ENCODE assay signal across 3 cellular contexts in genomic region chr19:919157-920050, GRCh38.
TF ChIP-seq lines count a peak whose summit lies in the region.

No MANE protein-coding gene starts in this region.

TF ChIP-seq in SK-N-SH treated with all-trans-retinoic acid at 6 μM for 48 hours, 23 proteins besides CTCF, POLR2A, EP300 and RAD21:
- TF ChIP-seq PPARA (CRISPR knock-in tag; IDR thresholded peaks at IDR 0.05; ENCODE audit: borderline replicate concordance) = no peak
- TF ChIP-seq OSR1 (CRISPR knock-in tag; IDR thresholded peaks at IDR 0.05) = no peak

TF ChIP-seq in SK-N-SH, 30 proteins besides CTCF, POLR2A, EP300 and RAD21:
- no peak for TF ChIP-seq SIN3A (IDR thresholded peaks at IDR 0.05; ENCODE audit: borderline replicate concordance, low read depth, low read length)
- no peak for TF ChIP-seq GABPA (IDR thresholded peaks at IDR 0.05; ENCODE audit: low read depth)

TF ChIP-seq in endothelial cell of umbilical vein, 7 proteins besides CTCF, POLR2A, EP300 and RAD21:
- TF ChIP-seq GATA2 (IDR thresholded peaks at IDR 0.05; ENCODE audit: insufficient read depth, insufficient read length, low read depth, low read length) (no peak), MAX (IDR thresholded peaks at IDR 0.05; ENCODE audit: insufficient read depth, insufficient read length) (no peak), EZH2 (IDR thresholded peaks at IDR 0.05; ENCODE audit: borderline replicate concordance, low read depth, low read length, severe bottlenecking) (peak; percentile 88)
